Comparison of ENCODE assay signal across 16 cellular contexts in genomic region chr14:56087824-56088571, GRCh38. TPM values are rescaled to one million over a fixed set of nuclear protein-coding genes. Genes with fewer than 3 reads are reported as not detected.
DNase-seq lines count a peak whose midpoint lies in the region; ATAC-seq, FAIRE-seq and TF ChIP-seq lines count a peak whose summit lies in the region.
"Had no signal": no experiment of that assay in that cellular context is flagged by ENCODE, and none has a peak within 500 bp of the region (broad histone marks: within the 10 kb centered on the region; RNA-seq: fewer than 3 reads in every experiment).

No MANE protein-coding gene starts in this region.

- peak overlapping the region in 3 of 4 donors; percentile 49 to 65 (median 60) for H3K27ac ChIP-seq in sigmoid colon
- no peak overlapping the region for H3K27ac ChIP-seq in gastrocnemius medialis
- H3K27ac ChIP-seq: breast epithelium, spleen had no signal

- ATAC-seq in HG03378 (IDR thresholded peaks at IDR 0.05; ENCODE audit: unreplicated experiment), result no peak
- no peak for ATAC-seq in gastrocnemius medialis
- no peak for ATAC-seq in sciatic nerve
- ATAC-seq: activated T-helper 17 cell treated with anti-CD3 and anti-CD28 coated beads, Interleukin-2, amount 50 U/mL, for 72 hours; naive thymus-derived CD4-positive, alpha-beta T cell had no signal

- TF ChIP-seq CTCF in sigmoid colon (IDR thresholded peaks at IDR 0.05), result no peak
- TF ChIP-seq CTCF in gastrocnemius medialis (IDR thresholded peaks at IDR 0.05 in 4 of 5, conservative IDR thresholded peaks at IDR 0.05 in 1 of 5), result no peak

- intact Hi-C loops in sigmoid colon (cut with DNase I), result loop anchor here (2.0 kb wide), 1 partner anchor 31 kb away; the partner anchor contains the start of gene PELI2
- intact Hi-C loops in gastrocnemius medialis (cut with DNase I; ENCODE audit: low total_unique reads), result no loop called here
- intact Hi-C loops in sciatic nerve (cut with DNase I), result no loop called here

- no peak for TF ChIP-seq EP300 in sigmoid colon (IDR thresholded peaks at IDR 0.05)

- FAIRE-seq in HTR-8/SVneo (lab: Jason Lieb, UNC), result peak; percentile 73

- TF ChIP-seq POLR2A in sigmoid colon (IDR thresholded peaks at IDR 0.05), result no peak
- no peak for TF ChIP-seq POLR2A in gastrocnemius medialis (IDR thresholded peaks at IDR 0.05)

- DNase-seq in HTR-8/SVneo (ENCODE audit: insufficient read length, low spot score) (no peak), NCI-H524 (lab: John Stamatoyannopoulos, UW) (peak; percentile 74 to 85), cerebellum (ENCODE audit: low spot score) (peak; percentile 26), sigmoid colon (peak; percentile 74), ACHN (no peak), gastrocnemius medialis (no peak), sciatic nerve (ENCODE audit: low spot score) (no peak)
- DNase-seq: activated CD4-positive, alpha-beta T cell treated with anti-CD3 and anti-CD28 coated beads, Interleukin-2, amount 50 U/mL, for 1 hour; kidney glomerular epithelial cell; naive thymus-derived CD4-positive, alpha-beta T cell; NCI-H2081 treated with DMSO at 0.1 percent for 48 hours; Peyer's patch; spleen had no signal

- WGBS in sigmoid colon, 2 donors, result 53 to 70% methylated on average over 8 of the region's 8 CpGs

- peaks cover 0 to 21% (median 19%) of the 10 kb centered on the region in 4 donors for H3K4me1 ChIP-seq in sigmoid colon
- no peaks in the 10 kb centered on the region for H3K4me1 ChIP-seq in gastrocnemius medialis
- H3K4me1 ChIP-seq: breast epithelium had no signal

- H3K9me3 ChIP-seq in sigmoid colon (no peaks in the 10 kb centered on the region), gastrocnemius medialis (no peaks in the 10 kb centered on the region)
- H3K9me3 ChIP-seq: breast epithelium, Peyer's patch, spleen had no signal

- in situ Hi-C loops in ACHN (cut with HindIII; ENCODE audit: low pct_ligation_motif_present, low pct_unique_long_range_greater_than_20kb, low sequenced_read_pairs) (no loop called here), gastrocnemius medialis (cut with MboI; ENCODE audit: low sequenced_read_pairs in 4 of 4) (no loop called here)

- H3K27me3 ChIP-seq in sigmoid colon, result no peaks in the 10 kb centered on the region
- no peaks in the 10 kb centered on the region for H3K27me3 ChIP-seq in gastrocnemius medialis
- H3K27me3 ChIP-seq: breast epithelium, Peyer's patch had no signal

- H3K36me3 ChIP-seq in sigmoid colon, result no peaks in the 10 kb centered on the region
- H3K36me3 ChIP-seq in gastrocnemius medialis, result no peaks in the 10 kb centered on the region
- H3K36me3 ChIP-seq: breast epithelium, Peyer's patch, spleen had no signal

- H3K4me3 ChIP-seq in sigmoid colon (no peak overlapping the region), gastrocnemius medialis (no peak overlapping the region)
- H3K4me3 ChIP-seq: breast epithelium, Peyer's patch, spleen had no signal

RNA-seq across cellular contexts. Expression of gene PELI2, which starts 30.2 kb away (rescaled TPM):
- total RNA-seq in cerebellum (55.0 TPM), sigmoid colon (10 to 100 TPM; 26.3 to 34.3 (median 27.2) TPM), gastrocnemius medialis (1 to 10 TPM; 2.5 to 5.8 (median 4.2) TPM), sciatic nerve (44.0 TPM)
- polyA plus RNA-seq in sigmoid colon, result 1 to 10 TPM; 4.5 to 5.4 (median 5.3) TPM

Comparison
In these comparisons a context has a peak if more than half of its experiments do, and no peak if none do; other contexts are left out.
1. DNase-seq: peak in NCI-H524 (2 of 2), cerebellum (single experiment) and sigmoid colon (single experiment); none in HTR-8/SVneo (single experiment), ACHN (single experiment), gastrocnemius medialis (0 of 2) and sciatic nerve (single experiment).
2. H3K27ac ChIP-seq: peak in sigmoid colon (3 of 4); none in gastrocnemius medialis (0 of 4).